28 cellular contexts compared by ENCODE assay signal in the genomic region with DNA sequence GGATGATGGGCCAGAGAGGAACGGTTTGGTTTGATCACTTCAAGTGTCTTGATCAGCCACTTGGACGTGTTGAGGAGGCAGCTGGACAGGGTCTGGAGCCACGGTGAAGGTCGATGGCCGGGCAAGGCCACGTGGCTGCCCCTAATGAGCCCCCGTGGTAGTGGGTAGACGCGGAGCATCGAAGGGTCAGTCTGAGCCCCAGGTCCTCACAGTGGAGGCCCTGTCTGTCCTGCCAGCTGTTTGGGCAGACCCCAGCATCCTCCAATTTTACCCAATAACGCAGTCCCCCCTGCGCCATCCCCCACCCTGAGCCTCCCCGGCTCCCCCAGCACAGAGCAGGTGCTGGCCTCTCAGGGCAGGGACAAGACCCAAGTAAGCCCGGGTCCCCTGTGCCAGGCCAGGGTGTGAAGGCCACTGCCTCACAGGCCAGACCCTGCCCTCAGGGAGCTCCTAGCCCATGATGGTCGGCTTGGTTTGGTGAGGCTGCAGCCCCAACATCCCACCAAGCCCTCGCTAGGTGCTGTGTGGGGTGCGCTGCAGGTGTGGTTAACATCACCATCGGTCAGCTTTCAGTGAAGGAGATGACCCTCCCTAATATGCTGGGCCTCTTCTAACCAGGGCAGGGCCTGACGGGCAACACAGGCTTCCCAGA. TPM values are rescaled to one million over a fixed set of nuclear protein-coding genes. Genes with fewer than 3 reads are reported as not detected.
"Had no signal": no experiment of that assay in that cellular context is flagged by ENCODE, and none has a peak within 500 bp of the region (broad histone marks: within the 10 kb centered on the region; RNA-seq: fewer than 3 reads in every experiment).

No MANE protein-coding gene starts in this region.

- H3K36me3 Mint-ChIP-seq: activated naive CD4-positive, alpha-beta T cell treated with anti-CD3 and anti-CD28 coated beads, Interleukin-2, amount 10 ng/mL, durations not matched to agents 7 days and 5 days; mesothelial cell of epicardium; naive thymus-derived CD8-positive, alpha-beta T cell; neural progenitor cell; stimulated activated naive B cell treated with anti-CD40 and anti-IgM and Interleukin-4, amounts not matched to agents 10 μg/mL and 1 μg/mL and 100 μg/mL, for 72 hours; T-cell had no signal

- H3K27ac ChIP-seq: cardiac muscle cell, hepatocyte, left ventricle myocardium inferior, neural progenitor cell, ovary, sigmoid colon, uterus had no signal

- H3K4me1 Mint-ChIP-seq: activated naive CD4-positive, alpha-beta T cell treated with anti-CD3 and anti-CD28 coated beads, Interleukin-2, amount 10 ng/mL, durations not matched to agents 7 days and 5 days; mesothelial cell of epicardium; naive thymus-derived CD8-positive, alpha-beta T cell; neural progenitor cell; stimulated activated naive B cell treated with anti-CD40 and anti-IgM and Interleukin-4, amounts not matched to agents 10 μg/mL and 1 μg/mL and 100 μg/mL, for 72 hours; T-cell had no signal

- H3K4me3 Mint-ChIP-seq: activated naive CD4-positive, alpha-beta T cell treated with anti-CD3 and anti-CD28 coated beads, Interleukin-2, amount 10 ng/mL, durations not matched to agents 7 days and 5 days; mesothelial cell of epicardium; naive thymus-derived CD8-positive, alpha-beta T cell; neural progenitor cell; stimulated activated naive B cell treated with anti-CD40 and anti-IgM and Interleukin-4, amounts not matched to agents 10 μg/mL and 1 μg/mL and 100 μg/mL, for 72 hours; T-cell had no signal

- H3K9me3 Mint-ChIP-seq: mesothelial cell of epicardium; naive thymus-derived CD8-positive, alpha-beta T cell; stimulated activated naive B cell treated with anti-CD40 and anti-IgM and Interleukin-4, amounts not matched to agents 10 μg/mL and 1 μg/mL and 100 μg/mL, for 72 hours; T-cell had no signal

- H3K27me3 ChIP-seq: cardiac muscle cell, hepatocyte, neural progenitor cell, ovary, uterus had no signal

- H2AFZ ChIP-seq: hepatocyte, neural progenitor cell had no signal

- H3K27ac Mint-ChIP-seq: activated naive CD4-positive, alpha-beta T cell treated with anti-CD3 and anti-CD28 coated beads, Interleukin-2, amount 10 ng/mL, durations not matched to agents 7 days and 5 days; mesothelial cell of epicardium; naive thymus-derived CD8-positive, alpha-beta T cell; neural progenitor cell; T-cell had no signal

- H3K9me3 ChIP-seq: left ventricle myocardium inferior, ovary, sigmoid colon, uterus had no signal

- H3K4me2 ChIP-seq: hepatocyte, neural progenitor cell, smooth muscle cell had no signal

- H3K9ac ChIP-seq: neural progenitor cell had no signal

- H3K4me1 ChIP-seq: left ventricle myocardium inferior, neural progenitor cell, sigmoid colon, uterus had no signal

- ATAC-seq: naive thymus-derived CD8-positive, alpha-beta T cell; stimulated activated naive B cell treated with anti-CD40 and anti-IgM and Interleukin-4, amounts not matched to agents 10 μg/mL and 1 μg/mL and 100 μg/mL, for 72 hours; T-cell had no signal

- H3K36me3 ChIP-seq: cardiac muscle cell, left ventricle myocardium inferior, neural progenitor cell, ovary, sigmoid colon, uterus had no signal

- DNase-seq: activated CD4-positive, alpha-beta T cell treated with anti-CD3 and anti-CD28 coated beads, Interleukin-2, amount 50 U/mL, for 4 hours; activated naive CD4-positive, alpha-beta T cell treated with anti-CD3 and anti-CD28 coated beads, Interleukin-2, amount 10 ng/mL, durations not matched to agents 7 days and 5 days; activated T-cell treated with anti-CD3 and anti-CD28 coated beads for 4 hours; amygdala; dermis blood vessel endothelial cell; effector CD8-positive, alpha-beta T cell; erythroblast; foreskin fibroblast; left ventricle myocardium inferior; mammary epithelial cell; ovary; stimulated activated CD4-positive, alpha-beta T cell treated with anti-CD3 and anti-CD28 coated beads, Interleukin-2, amount 100 ng/mL, for 48 hours; stimulated activated CD8-positive, alpha-beta memory T cell treated with anti-CD3 and anti-CD28 coated beads, Interleukin-4, amount 100 ng/mL, for 48 hours; stimulated activated naive B cell treated with anti-CD40 and anti-IgM and Interleukin-4, amounts not matched to agents 10 μg/mL and 1 μg/mL and 100 μg/mL, for 72 hours; T-cell; trophoblast cell had no signal

- H3K4me3 ChIP-seq: cardiac muscle cell, hepatocyte, left ventricle myocardium inferior, neural progenitor cell, ovary, sigmoid colon, smooth muscle cell, uterus had no signal

RNA-seq across cellular contexts. Expression of gene NKX1-1, which starts 40.4 kb away (rescaled TPM):
- total RNA-seq: activated CD8-positive, alpha-beta memory T cell treated with anti-CD3 and anti-CD28 coated beads for 36 hours; cardiac muscle cell; dermis blood vessel endothelial cell; fibroblast of lung; glomerular endothelial cell; hepatocyte; left ventricle myocardium inferior; mammary epithelial cell; mesothelial cell of epicardium; naive thymus-derived CD8-positive, alpha-beta T cell; ovary; sigmoid colon; smooth muscle cell; T-cell; temporal lobe; uterus had no signal
- polyA plus RNA-seq: cardiac muscle cell; fibroblast of lung; hepatocyte; mammary epithelial cell; naive thymus-derived CD8-positive, alpha-beta T cell; ovary; sigmoid colon; smooth muscle cell had no signal
